In genomic region chr3:101695779-101696372, GRCh38 we compare ENCODE assay signal across 7 cellular contexts. TPM values are rescaled to one million over a fixed set of nuclear protein-coding genes. Genes with fewer than 3 reads are reported as not detected.
DNase-seq lines count a peak whose midpoint lies in the region; ATAC-seq and TF ChIP-seq lines count a peak whose summit lies in the region.

No MANE protein-coding gene starts in this region.

- no peaks in the 10 kb centered on the region for H3K27me3 Mint-ChIP-seq in activated T-helper 2 cell treated with anti-CD3 and anti-CD28 coated beads, Interferon-gamma antibody, Interleukin-2, Interleukin-4, amounts not matched to agents 10 μg/mL and 5 μg/mL and 100 μg/mL, durations not matched to agents 14 hours and 24 hours and 36 hours (ENCODE audit: low read depth)

- no peaks in the 10 kb centered on the region for H3K9me3 ChIP-seq in smooth muscle cell (replicated peaks; ENCODE audit: low read depth)

- no peaks in the 10 kb centered on the region for H3K79me2 ChIP-seq in smooth muscle cell (ENCODE audit: low read depth)

- no peaks in the 10 kb centered on the region for H3F3A ChIP-seq in smooth muscle cell (ENCODE audit: low read depth)

- H2AFZ ChIP-seq in smooth muscle cell (ENCODE audit: low read depth): peak overlapping the region; percentile 18

- H3K4me3 Mint-ChIP-seq in activated T-helper 2 cell treated with anti-CD3 and anti-CD28 coated beads, Interferon-gamma antibody, Interleukin-2, Interleukin-4, amounts not matched to agents 10 μg/mL and 5 μg/mL and 100 μg/mL, durations not matched to agents 14 hours and 24 hours and 36 hours (ENCODE audit: low read depth): no peak overlapping the region

- intact Hi-C loops in activated T-helper 2 cell treated with anti-CD3 and anti-CD28 coated beads, Interferon-gamma antibody, Interleukin-2, Interleukin-4, amounts not matched to agents 10 μg/mL and 5 μg/mL and 100 μg/mL, durations not matched to agents 14 hours and 24 hours and 36 hours (cut with micrococcal nuclease): loop anchor here (5.0 kb wide), 1 partner anchor 106 kb away; no protein-coding TSS in a partner anchor

- H3K36me3 Mint-ChIP-seq in activated T-helper 2 cell treated with anti-CD3 and anti-CD28 coated beads, Interferon-gamma antibody, Interleukin-2, Interleukin-4, amounts not matched to agents 10 μg/mL and 5 μg/mL and 100 μg/mL, durations not matched to agents 14 hours and 24 hours and 36 hours (ENCODE audit: low read depth): no peaks in the 10 kb centered on the region

- no peak overlapping the region for H3K27ac ChIP-seq in foreskin keratinocyte
- H3K27ac ChIP-seq in smooth muscle cell (ENCODE audit: low read depth): no peak overlapping the region

- no peaks in the 10 kb centered on the region for H3K36me3 ChIP-seq in smooth muscle cell (ENCODE audit: low read depth)

- H3K4me1 ChIP-seq in foreskin keratinocyte: no peaks in the 10 kb centered on the region
- no peaks in the 10 kb centered on the region for H3K4me1 ChIP-seq in smooth muscle cell (ENCODE audit: low read depth)

- H3K27ac Mint-ChIP-seq in activated T-helper 2 cell treated with anti-CD3 and anti-CD28 coated beads, Interferon-gamma antibody, Interleukin-2, Interleukin-4, amounts not matched to agents 10 μg/mL and 5 μg/mL and 100 μg/mL, durations not matched to agents 14 hours and 24 hours and 36 hours: no peak overlapping the region

- H3K27me3 ChIP-seq in foreskin keratinocyte (no peaks in the 10 kb centered on the region), smooth muscle cell (ENCODE audit: low read depth) (no peaks in the 10 kb centered on the region)

- no peaks in the 10 kb centered on the region for H3K9me3 Mint-ChIP-seq in activated T-helper 2 cell treated with anti-CD3 and anti-CD28 coated beads, Interferon-gamma antibody, Interleukin-2, Interleukin-4, amounts not matched to agents 10 μg/mL and 5 μg/mL and 100 μg/mL, durations not matched to agents 14 hours and 24 hours and 36 hours

- H4K20me1 ChIP-seq in smooth muscle cell (ENCODE audit: low read depth): no peaks in the 10 kb centered on the region

- ATAC-seq in foreskin keratinocyte (no peak), HG02623 (IDR thresholded peaks at IDR 0.05; ENCODE audit: unreplicated experiment) (no peak)

- WGBS in smooth muscle cell (ENCODE audit: low lambda C conversion rate): 35% methylated on average over 10 of the region's 10 CpGs

- in situ Hi-C loops in GM13977 (cut with MboI; ENCODE audit: low pct_unique_long_range_greater_than_20kb, low sequenced_read_pairs, unreplicated experiment): loop anchor here (25.0 kb wide), 1 partner anchor 841 kb away; no protein-coding TSS in a partner anchor
- in situ Hi-C loops in SK-MEL-5 (cut with HindIII; ENCODE audit: low pct_unique_long_range_greater_than_20kb, low sequenced_read_pairs): no loop called here

- H3K4me2 ChIP-seq in smooth muscle cell: no peak overlapping the region

- H3K9ac ChIP-seq in smooth muscle cell (ENCODE audit: low read depth): no peak overlapping the region

- H3K4me1 Mint-ChIP-seq in activated T-helper 2 cell treated with anti-CD3 and anti-CD28 coated beads, Interferon-gamma antibody, Interleukin-2, Interleukin-4, amounts not matched to agents 10 μg/mL and 5 μg/mL and 100 μg/mL, durations not matched to agents 14 hours and 24 hours and 36 hours (ENCODE audit: low read depth): peaks cover 3% of the 10 kb centered on the region

- TF ChIP-seq CTCF in GM13977 (IDR thresholded peaks at IDR 0.05; ENCODE audit: extremely low read depth, insufficient read depth, missing control alignments): peak; percentile 74
- TF ChIP-seq CTCF in foreskin keratinocyte (conservative IDR thresholded peaks at IDR 0.05): peak; percentile 82
- TF ChIP-seq CTCF in smooth muscle cell (IDR thresholded peaks at IDR 0.05; ENCODE audit: borderline replicate concordance, insufficient read depth, poor library complexity, severe bottlenecking): peak; percentile 64

- DNase-seq in GM13977 (ENCODE audit: low spot score) (no peak), SK-MEL-5 (ENCODE audit: low read depth, low spot score) (peak; percentile 79), foreskin keratinocyte (peak in 1 of 2 donors; percentile 50), smooth muscle cell (lab: John Stamatoyannopoulos, UW; ENCODE audit: unreplicated experiment) (no peak), NCI-H748 (lab: John Stamatoyannopoulos, UW; ENCODE audit: unreplicated experiment) (no peak)
- no peak for DNase-seq in activated T-helper 2 cell treated with anti-CD3 and anti-CD28 coated beads, Interferon-gamma antibody, Interleukin-2, Interleukin-4, amounts not matched to agents 10 μg/mL and 5 μg/mL and 100 μg/mL, durations not matched to agents 14 hours and 24 hours and 36 hours (ENCODE audit: low spot score)

- no peak overlapping the region for H3K4me3 ChIP-seq in smooth muscle cell

RNA-seq across cellular contexts. Expression of gene RPL24, which starts 9.4 kb away (rescaled TPM):
- total RNA-seq in SK-MEL-5 (2014; rRNA removed; shearing (Covaris generic)): 2,318 and 2,361 TPM in 2 replicates
- 1,013 and 1,137 TPM in 2 replicates for polyA plus RNA-seq in SK-MEL-5 (2015; cell fraction: cytosol; rRNA removed)
- 380 and 393 TPM in 2 replicates for polyA plus RNA-seq in SK-MEL-5 (2015; cell fraction: nucleus; rRNA removed)
- total RNA-seq in foreskin keratinocyte: 983 and 1,035 TPM in 2 replicates
- polyA plus RNA-seq in foreskin keratinocyte: 1,671 and 1,692 TPM in 2 replicates
- 1,956 and 2,011 TPM in 2 replicates for total RNA-seq in smooth muscle cell
- 452 and 518 TPM in 2 replicates for polyA plus RNA-seq in smooth muscle cell
- 1,565 and 1,599 TPM in 2 replicates for total RNA-seq in activated T-helper 2 cell treated with anti-CD3 and anti-CD28 coated beads, Interferon-gamma antibody, Interleukin-2, Interleukin-4, amounts not matched to agents 10 μg/mL and 5 μg/mL and 100 μg/mL, durations not matched to agents 14 hours and 24 hours and 36 hours

RNA-seq across cellular contexts. Expression of gene ZBTB11, which starts 18.9 kb away (rescaled TPM):
- total RNA-seq in SK-MEL-5 (2014; rRNA removed; shearing (Covaris generic)): 21.7 and 22.9 TPM in 2 replicates
- polyA plus RNA-seq in SK-MEL-5 (2015; cell fraction: cytosol; rRNA removed): 11.2 and 17.2 TPM in 2 replicates
- 27.3 and 30.8 TPM in 2 replicates for polyA plus RNA-seq in SK-MEL-5 (2015; cell fraction: nucleus; rRNA removed)
- total RNA-seq in foreskin keratinocyte (19.7 and 20.5 TPM in 2 replicates), smooth muscle cell (33.7 and 36.3 TPM in 2 replicates)
- polyA plus RNA-seq in foreskin keratinocyte (3.3 and 3.7 TPM in 2 replicates), smooth muscle cell (7.6 and 9.1 TPM in 2 replicates)
- 27.5 and 29.6 TPM in 2 replicates for total RNA-seq in activated T-helper 2 cell treated with anti-CD3 and anti-CD28 coated beads, Interferon-gamma antibody, Interleukin-2, Interleukin-4, amounts not matched to agents 10 μg/mL and 5 μg/mL and 100 μg/mL, durations not matched to agents 14 hours and 24 hours and 36 hours

RNA-seq across cellular contexts. Expression of gene CEP97, which starts 28.5 kb away (rescaled TPM):
- 17.9 TPM in 2 replicates for total RNA-seq in SK-MEL-5 (2014; rRNA removed; shearing (Covaris generic))
- 7.3 and 9.3 TPM in 2 replicates for polyA plus RNA-seq in SK-MEL-5 (2015; cell fraction: cytosol; rRNA removed)
- 18.7 and 21.9 TPM in 2 replicates for polyA plus RNA-seq in SK-MEL-5 (2015; cell fraction: nucleus; rRNA removed)
- 11.1 and 12.0 TPM in 2 replicates for total RNA-seq in foreskin keratinocyte
- polyA plus RNA-seq in foreskin keratinocyte: 1.0 and 1.4 TPM in 2 replicates
- 20.8 and 21.2 TPM in 2 replicates for total RNA-seq in smooth muscle cell
- polyA plus RNA-seq in smooth muscle cell: 3.5 and 4.3 TPM in 2 replicates
- 26.0 and 26.1 TPM in 2 replicates for total RNA-seq in activated T-helper 2 cell treated with anti-CD3 and anti-CD28 coated beads, Interferon-gamma antibody, Interleukin-2, Interleukin-4, amounts not matched to agents 10 μg/mL and 5 μg/mL and 100 μg/mL, durations not matched to agents 14 hours and 24 hours and 36 hours
